ENCODE assay signal across 8 cellular contexts in genomic region chr7:5450549-5451327, GRCh38. TPM values are rescaled to one million over a fixed set of nuclear protein-coding genes. Genes with fewer than 3 reads are reported as not detected.
DNase-seq lines count a peak whose midpoint lies in the region; ATAC-seq, FAIRE-seq and TF ChIP-seq lines count a peak whose summit lies in the region.

No MANE protein-coding gene starts in this region.

- H3K9me3 ChIP-seq in breast epithelium (no peaks in the 10 kb centered on the region), kidney (ENCODE audit: control insufficient read depth in 1 of 2, low read length in 2 of 2) (no peaks in the 10 kb centered on the region)

- no peaks in the 10 kb centered on the region for H3K27me3 ChIP-seq in breast epithelium

- POLR2A ChIA-PET in T-cell (lab: Charles Lee), result interaction anchor here in 1 of 2 donors (0.6 kb wide), 1 partner anchor 55 kb away, joined by 4 read pairs; no protein-coding TSS in a partner anchor

- no peak for TF ChIP-seq POLR2A in breast epithelium (IDR thresholded peaks at IDR 0.05)

- H3K4me1 ChIP-seq in breast epithelium (no peaks in the 10 kb centered on the region), kidney (ENCODE audit: control insufficient read depth in 1 of 2, insufficient read depth in 1 of 2, low read depth in 1 of 2, low read length in 2 of 2) (no peaks in the 10 kb centered on the region)

- TF ChIP-seq CTCF in AG09319 (IDR thresholded peaks at IDR 0.05; ENCODE audit: low read depth, low read length) (peak; percentile 48), GM20000 (IDR thresholded peaks at IDR 0.05; ENCODE audit: extremely low read depth, missing control alignments) (peak; percentile 70), breast epithelium (IDR thresholded peaks at IDR 0.05) (peak; percentile 40 to 63 (median 59)), kidney (IDR thresholded peaks at IDR 0.05; ENCODE audit: borderline replicate concordance, extremely low read depth, insufficient read depth) (peak; percentile 70)

- H3K4me3 Mint-ChIP-seq in T-cell, result no peak overlapping the region
- H3K4me3 Mint-ChIP-seq in stimulated activated memory B cell treated with anti-CD40 and anti-IgM and Interleukin-4, amounts not matched to agents 10 μg/mL and 1 μg/mL and 100 μg/mL, for 72 hours, result no peak overlapping the region

- no peak for FAIRE-seq in kidney (lab: Jason Lieb, UNC)

- H3K27ac ChIP-seq in breast epithelium (peak overlapping the region in 1 of 2 donors; percentile 19), kidney (ENCODE audit: low read depth in 2 of 2, low read length in 2 of 2) (no peak overlapping the region)

- no peak overlapping the region for H3K9ac ChIP-seq in kidney (ENCODE audit: low read length in 2 of 2)

- H3K9me3 Mint-ChIP-seq in T-cell, result no peaks in the 10 kb centered on the region
- no peaks in the 10 kb centered on the region for H3K9me3 Mint-ChIP-seq in stimulated activated memory B cell treated with anti-CD40 and anti-IgM and Interleukin-4, amounts not matched to agents 10 μg/mL and 1 μg/mL and 100 μg/mL, for 72 hours

- H3K27ac Mint-ChIP-seq in T-cell, result no peak overlapping the region
- H3K27ac Mint-ChIP-seq in stimulated activated memory B cell treated with anti-CD40 and anti-IgM and Interleukin-4, amounts not matched to agents 10 μg/mL and 1 μg/mL and 100 μg/mL, for 72 hours, result no peak overlapping the region

- H3K36me3 ChIP-seq in breast epithelium (no peaks in the 10 kb centered on the region), kidney (ENCODE audit: control insufficient read depth in 1 of 2, insufficient read depth in 2 of 2, low read length in 2 of 2) (no peaks in the 10 kb centered on the region)

- CTCF ChIA-PET in T-cell (lab: Charles Lee), result interaction anchor here (0.6 to 2.8 kb wide), 7 partner anchors 54 to 506 kb away, joined by 3 to 9 read pairs (median 3); no protein-coding TSS in a partner anchor

- H3K4me1 Mint-ChIP-seq in T-cell, result peaks cover 0 to 6% (median 0%) of the 10 kb centered on the region in 3 donors
- H3K4me1 Mint-ChIP-seq in stimulated activated memory B cell treated with anti-CD40 and anti-IgM and Interleukin-4, amounts not matched to agents 10 μg/mL and 1 μg/mL and 100 μg/mL, for 72 hours, result no peaks in the 10 kb centered on the region

- ATAC-seq in T-cell (replicated peaks in 1 of 4), result peak; percentile 65 to 86 (median 80)
- peak; percentile 43 for ATAC-seq in stimulated activated memory B cell treated with anti-CD40 and anti-IgM and Interleukin-4, amounts not matched to agents 10 μg/mL and 1 μg/mL and 100 μg/mL, for 72 hours
- no peak for ATAC-seq in HG02588 (IDR thresholded peaks at IDR 0.05; ENCODE audit: unreplicated experiment)

- intact Hi-C loops in breast epithelium (cut with DNase I; ENCODE audit: low total_unique reads), result no loop called here
- intact Hi-C loops in kidney (cut with DNase I), result no loop called here

- DNase-seq in AG09319 (ENCODE audit: extremely low read depth, low read depth) (no peak), GM20000 (ENCODE audit: low spot score) (peak; percentile 76), T-cell (peak in 23 of 34 experiments; percentile 8 to 49 (median 29)), breast epithelium (ENCODE audit: low spot score in 2 of 2) (no peak), kidney (peak; percentile 83), NCI-H2107 (lab: John Stamatoyannopoulos, UW) (no peak)

- H3K27me3 Mint-ChIP-seq in T-cell, result peaks cover 3 to 4% of the 10 kb centered on the region in 2 donors
- H3K27me3 Mint-ChIP-seq in stimulated activated memory B cell treated with anti-CD40 and anti-IgM and Interleukin-4, amounts not matched to agents 10 μg/mL and 1 μg/mL and 100 μg/mL, for 72 hours, result peaks cover 9% of the 10 kb centered on the region

- H3K36me3 Mint-ChIP-seq in T-cell, result no peaks in the 10 kb centered on the region
- no peaks in the 10 kb centered on the region for H3K36me3 Mint-ChIP-seq in stimulated activated memory B cell treated with anti-CD40 and anti-IgM and Interleukin-4, amounts not matched to agents 10 μg/mL and 1 μg/mL and 100 μg/mL, for 72 hours

- H3K4me3 ChIP-seq in breast epithelium, result no peak overlapping the region
- H3K4me3 ChIP-seq in kidney (ENCODE audit: low read length in 2 of 2), result no peak overlapping the region

RNA-seq across cellular contexts. Expression of gene TNRC18, which starts 27.1 kb away (rescaled TPM):
- total RNA-seq in T-cell, result 10 to 100 TPM; 58.8 to 71.0 (median 62.6) TPM
- 10 to 100 TPM; 32.2 to 72.4 (median 36.9) TPM for total RNA-seq in breast epithelium
- 125 TPM for total RNA-seq in kidney
- 12.5 TPM for polyA plus RNA-seq in kidney (ENCODE audit: insufficient read depth, low read depth, low replicate concordance)

Comparison
In these comparisons a context has a peak if more than half of its experiments do, and no peak if none do; other contexts are left out.
1. DNase-seq: peak in GM20000 (single experiment), T-cell (23 of 34) and kidney (single experiment); none in AG09319 (single experiment), breast epithelium (0 of 2) and NCI-H2107 (single experiment).
2. Peak in every context shown above with its lines, with median percentiles within 50 percentile points of each other: CTCF ChIP-seq.